30 cellular contexts compared by ENCODE assay signal in the genomic region with DNA sequence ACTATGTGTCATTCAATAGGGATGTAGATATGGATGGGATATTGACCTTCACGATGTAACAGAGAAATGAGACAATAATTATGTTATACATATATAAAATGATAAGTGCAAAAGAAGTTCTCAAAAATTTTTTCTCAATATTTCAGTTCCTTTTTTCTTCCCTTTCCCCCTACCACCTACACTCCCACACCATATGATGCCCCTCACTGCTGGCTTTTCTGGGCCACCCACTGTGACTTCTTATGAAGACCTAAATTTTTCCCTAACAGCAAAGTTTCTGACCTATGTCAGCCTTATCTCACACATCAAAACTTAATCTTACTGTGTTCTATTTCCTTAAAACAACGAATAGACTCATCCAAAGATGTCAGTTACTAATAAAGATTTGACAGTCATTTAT.
"Had no signal": no experiment of that assay in that cellular context is flagged by ENCODE, and none has a peak within 500 bp of the region (broad histone marks: within the 10 kb centered on the region; RNA-seq: fewer than 3 reads in every experiment).

No MANE protein-coding gene starts in this region.

- H3K27ac Mint-ChIP-seq: naive thymus-derived CD8-positive, alpha-beta T cell; nephron had no signal

- DNase-seq: hippocampal formation; kidney; left colon; left lung; lower lobe of right lung; mammary epithelial cell; mesenchymal stem cell; naive thymus-derived CD8-positive, alpha-beta T cell; nucleus accumbens; pancreas; posterior cingulate gyrus; retina; right cardiac atrium; stimulated activated CD4-positive, alpha-beta T cell treated with anti-CD3 and anti-CD28 coated beads, Interleukin-12 subunit alpha, Interleukin-12 subunit beta, amount 100 ng/mL, for 4 hours; stimulated activated CD4-positive, alpha-beta T cell treated with anti-CD3 and anti-CD28 coated beads, Interleukin-15, amount 100 ng/mL, for 24 hours; stimulated activated CD4-positive, alpha-beta T cell treated with anti-CD3 and anti-CD28 coated beads, Interleukin-2, amount 100 ng/mL, for 24 hours; stimulated activated CD4-positive, alpha-beta T cell treated with anti-CD3 and anti-CD28 coated beads, Interleukin-4, amount 100 ng/mL, for 1 hour; stimulated activated naive CD8-positive, alpha-beta T cell treated with anti-CD3 and anti-CD28 coated beads, Interleukin-15, Interleukin-2, amounts not matched to agents 100 U/mL and 50 U/mL, for 24 hours; stomach; testis; thyroid gland; transverse colon; upper lobe of left lung had no signal

- H3K4me1 Mint-ChIP-seq: naive thymus-derived CD8-positive, alpha-beta T cell; neural crest cell had no signal

- H3K4me3 ChIP-seq: left lung, lower lobe of right lung, pancreas, prostate gland, skin epidermis, stomach, testis, thyroid gland, transverse colon, upper lobe of left lung, vagina had no signal

- ATAC-seq: left colon; left lung; lower lobe of right lung; naive thymus-derived CD8-positive, alpha-beta T cell; pancreas; right cardiac atrium; sciatic nerve; stimulated activated naive CD8-positive, alpha-beta T cell treated with anti-CD3 and anti-CD28 coated beads, Interleukin-15, Interleukin-2, amounts not matched to agents 100 U/mL and 50 U/mL, for 24 hours had no signal

- H3K4me3 Mint-ChIP-seq: naive thymus-derived CD8-positive, alpha-beta T cell; nephron; neural crest cell had no signal

- FAIRE-seq: islet of Langerhans, kidney, pancreas had no signal
